Comparison of ENCODE assay signal across 24 cellular contexts in the genomic region with DNA sequence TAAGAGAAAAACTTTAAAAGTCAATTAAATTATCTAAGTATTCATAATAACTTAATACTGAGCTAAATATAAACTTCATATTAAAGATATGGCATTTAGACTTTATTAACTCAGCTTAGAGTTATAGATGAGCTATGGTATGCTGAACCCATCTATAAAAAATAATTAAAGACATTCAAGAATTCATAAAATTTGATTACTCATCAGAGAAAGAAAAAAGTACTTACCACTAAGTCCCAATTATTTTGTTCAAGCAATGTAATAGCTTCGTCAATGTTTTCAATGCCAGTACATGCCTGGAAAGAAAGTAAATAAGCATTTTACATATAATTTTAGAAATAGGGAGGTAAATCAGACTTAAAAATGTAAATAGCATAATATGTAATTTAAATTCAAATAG.
DNase-seq lines count a peak whose midpoint lies in the region; ATAC-seq, FAIRE-seq and TF ChIP-seq lines count a peak whose summit lies in the region.
"Had no signal": no experiment of that assay in that cellular context is flagged by ENCODE, and none has a peak within 500 bp of the region (broad histone marks: within the 10 kb centered on the region; RNA-seq: fewer than 3 reads in every experiment).

No MANE protein-coding gene starts in this region.

- H3K4me3 Mint-ChIP-seq in activated T-helper 2 cell treated with anti-CD3 and anti-CD28 coated beads, Interferon-gamma antibody, Interleukin-2, Interleukin-4, amounts not matched to agents 10 μg/mL and 5 μg/mL and 100 μg/mL, durations not matched to agents 14 hours and 24 hours and 36 hours (ENCODE audit: low read depth) = no peak overlapping the region
- H3K4me3 Mint-ChIP-seq: CD14-positive monocyte; CD4-positive, alpha-beta memory T cell; CD4-positive, CD25-positive, alpha-beta regulatory T cell; CD8-positive, alpha-beta memory T cell had no signal

- H3F3A ChIP-seq in PC-9 (ENCODE audit: insufficient read depth, low read depth) = 0 out of 2 replicates have a peak, but pooled peaks cover 10% of the 10 kb centered on the region

- H3K4me1 ChIP-seq in PC-9 (replicated peaks; ENCODE audit: insufficient read depth) = no peaks in the 10 kb centered on the region
- H3K4me1 ChIP-seq in K562 (replicated peaks in 1 of 2; ENCODE audit: control insufficient read depth in 2 of 2, insufficient read depth in 2 of 2, low read length in 2 of 2) = peaks cover 0 to 6% of the 10 kb centered on the region in 2 experiments; a peak in 1 of 5 replicates
- H3K4me1 ChIP-seq: BE2C had no signal

- H3K4me1 Mint-ChIP-seq in activated T-helper 2 cell treated with anti-CD3 and anti-CD28 coated beads, Interferon-gamma antibody, Interleukin-2, Interleukin-4, amounts not matched to agents 10 μg/mL and 5 μg/mL and 100 μg/mL, durations not matched to agents 14 hours and 24 hours and 36 hours (ENCODE audit: low read depth) = peaks cover 3% of the 10 kb centered on the region
- H3K4me1 Mint-ChIP-seq: CD14-positive monocyte had no signal

- ATAC-seq in K562 (no peak), GM19035 (IDR thresholded peaks at IDR 0.05; ENCODE audit: unreplicated experiment) (no peak)

- CTCF ChIA-PET in PC-9 (lab: Charles Lee) = no interaction called here
- CTCF ChIA-PET in K562 (lab: Yijun Ruan, JAX; ENCODE audit: low intra/inter-chr PET ratio) = no interaction called here

- TF ChIP-seq RAD21 in K562 (CRISPR knock-in tag; conservative IDR thresholded peaks at IDR 0.05 in 1 of 2, IDR thresholded peaks at IDR 0.05 in 1 of 2) = no peak

- in situ Hi-C loops in K562 (cut with MboI) = no loop called here

- H3K4me2 ChIP-seq in PC-9 = no peak overlapping the region
- no peak overlapping the region for H3K4me2 ChIP-seq in K562 (ENCODE audit: insufficient read depth, low read length)
- H3K4me2 ChIP-seq: BLaER1 had no signal

- H3K79me2 ChIP-seq in PC-9 (ENCODE audit: low read depth) (peaks cover 49% of the 10 kb centered on the region), K562 (ENCODE audit: control insufficient read depth, insufficient read depth, low read length) (peaks cover 76% of the 10 kb centered on the region)

- no peaks in the 10 kb centered on the region for H3K27me3 Mint-ChIP-seq in activated T-helper 2 cell treated with anti-CD3 and anti-CD28 coated beads, Interferon-gamma antibody, Interleukin-2, Interleukin-4, amounts not matched to agents 10 μg/mL and 5 μg/mL and 100 μg/mL, durations not matched to agents 14 hours and 24 hours and 36 hours (ENCODE audit: low read depth)
- H3K27me3 Mint-ChIP-seq: CD4-positive, alpha-beta memory T cell; CD4-positive, CD25-positive, alpha-beta regulatory T cell; CD8-positive, alpha-beta memory T cell had no signal

- no peaks in the 10 kb centered on the region for H3K9me2 ChIP-seq in PC-9 (ENCODE audit: insufficient read depth)

- intact Hi-C loops in PC-9 (cut with micrococcal nuclease; ENCODE audit: unreplicated experiment) = no loop called here
- intact Hi-C loops in K562 (cut with micrococcal nuclease) = no loop called here
- intact Hi-C loops in activated T-helper 2 cell treated with anti-CD3 and anti-CD28 coated beads, Interferon-gamma antibody, Interleukin-2, Interleukin-4, amounts not matched to agents 10 μg/mL and 5 μg/mL and 100 μg/mL, durations not matched to agents 14 hours and 24 hours and 36 hours (cut with micrococcal nuclease) = no loop called here

- no peaks in the 10 kb centered on the region for H3K9me1 ChIP-seq in K562 (ENCODE audit: control insufficient read depth, insufficient read depth, low read length)

- 92% methylated on average over 1 of the region's 1 CpG for WGBS in K562 (ENCODE audit: insufficient coverage, low coverage, missing lambda C conversion rate)

- H3K9me3 ChIP-seq in PC-9 (ENCODE audit: insufficient read depth, low read depth) (peaks cover 3% of the 10 kb centered on the region; the same call in 1 of the 2 replicates), K562 (replicated peaks; ENCODE audit: control insufficient read depth, insufficient read depth, low read depth, low read length) (0 out of 2 replicates have a peak, but pooled peaks cover 1% of the 10 kb centered on the region)
- H3K9me3 ChIP-seq: BE2C had no signal

- no peak for TF ChIP-seq EP300 in K562 (IDR thresholded peaks at IDR 0.05; ENCODE audit: low read length)

- POLR2A ChIA-PET in PC-9 (lab: Charles Lee; ENCODE audit: unreplicated experiment) = interaction anchor here (0.5 to 0.7 kb wide), 2 partner anchors 78 to 813 kb away, joined by 3 to 4 read pairs; no protein-coding TSS in a partner anchor
- POLR2A ChIA-PET in K562 (lab: Yijun Ruan, JAX) = interaction anchor here (0.6 kb wide), 1 partner anchor 1026 kb away, joined by 4 read pairs; no protein-coding TSS in a partner anchor

- DNase-seq in EH (ENCODE audit: low read depth) = peak; percentile 2
- no peak for DNase-seq in PC-9
- DNase-seq in K562 (ENCODE audit: extremely low read depth in 1 of 4, low spot score in 3 of 4) = no peak
- DNase-seq in OCI-M2 (lab: John Stamatoyannopoulos, UW; ENCODE audit: unreplicated experiment) = no peak
- DNase-seq in activated T-helper 2 cell treated with anti-CD3 and anti-CD28 coated beads, Interferon-gamma antibody, Interleukin-2, Interleukin-4, amounts not matched to agents 10 μg/mL and 5 μg/mL and 100 μg/mL, durations not matched to agents 14 hours and 24 hours and 36 hours (ENCODE audit: low spot score) = no peak
- DNase-seq: 8988T; ACHN; BE2C; C1 segment of cervical spinal cord; CD4-positive, alpha-beta memory T cell; CD4-positive, CD25-positive, alpha-beta regulatory T cell; CD8-positive, alpha-beta memory T cell; COR-L47; DMS 273 treated with DMSO at 0.1 percent for 48 hours; DMS153; DMS53; DMS79; DND-41; GF-D8 had no signal

- no peak for FAIRE-seq in K562 (lab: Jason Lieb, UNC)
- FAIRE-seq: A204.1, GM12891 had no signal

- no peak for TF ChIP-seq POLR2A in K562 (conservative IDR thresholded peaks at IDR 0.05)

- BruUV-seq in PC-9 (replicated peaks; lab: Mats Ljungman, UMichigan) = no TSS peak
- no TSS peak for BruUV-seq in K562 (replicated peaks; lab: Mats Ljungman, UMichigan)

- H3K27ac Mint-ChIP-seq in activated T-helper 2 cell treated with anti-CD3 and anti-CD28 coated beads, Interferon-gamma antibody, Interleukin-2, Interleukin-4, amounts not matched to agents 10 μg/mL and 5 μg/mL and 100 μg/mL, durations not matched to agents 14 hours and 24 hours and 36 hours = no peak overlapping the region
- H3K27ac Mint-ChIP-seq: CD14-positive monocyte; CD4-positive, CD25-positive, alpha-beta regulatory T cell; CD8-positive, alpha-beta memory T cell had no signal

- no peak overlapping the region for H3K4me3 ChIP-seq in PC-9
- no peak overlapping the region for H3K4me3 ChIP-seq in K562
- H3K4me3 ChIP-seq: BLaER1 had no signal

- H3K27ac ChIP-seq in PC-9 = peak overlapping the region; percentile 4; the same call in 1 of the 2 replicates
- no peak overlapping the region for H3K27ac ChIP-seq in K562 (ENCODE audit: extremely low read depth, low read depth, low read length)
- H3K27ac ChIP-seq: BLaER1 had no signal

- H3K36me3 Mint-ChIP-seq in activated T-helper 2 cell treated with anti-CD3 and anti-CD28 coated beads, Interferon-gamma antibody, Interleukin-2, Interleukin-4, amounts not matched to agents 10 μg/mL and 5 μg/mL and 100 μg/mL, durations not matched to agents 14 hours and 24 hours and 36 hours (ENCODE audit: low read depth) = peaks cover 21% of the 10 kb centered on the region

- H3K27me3 ChIP-seq in PC-9 (ENCODE audit: insufficient read depth, low read depth) (no peaks in the 10 kb centered on the region), K562 (ENCODE audit: control insufficient read depth in 2 of 2, insufficient read depth in 2 of 2, low read length in 2 of 2) (no peaks in the 10 kb centered on the region)
- H3K27me3 ChIP-seq: BE2C, BLaER1 had no signal

- H3K36me3 ChIP-seq in PC-9 (ENCODE audit: low read depth) (no peaks in the 10 kb centered on the region; the same call in 1 of the 2 replicates), K562 (ENCODE audit: control insufficient read depth, insufficient read depth, low read length) (peaks cover 21% of the 10 kb centered on the region; the same call in 2 of the 3 replicates)
- H3K36me3 ChIP-seq: BE2C had no signal

- H4K20me1 ChIP-seq in PC-9 (ENCODE audit: insufficient read depth) (no peaks in the 10 kb centered on the region), K562 (replicated peaks; ENCODE audit: control insufficient read depth, insufficient read depth, low read length) (no peaks in the 10 kb centered on the region)

- no peak for TF ChIP-seq CTCF in PC-9 (conservative IDR thresholded peaks at IDR 0.05)
- no peak for TF ChIP-seq CTCF in K562 (IDR thresholded peaks at IDR 0.05 in 2 of 3, conservative IDR thresholded peaks at IDR 0.05 in 1 of 3; ENCODE audit: insufficient read depth in 2 of 3, low read depth in 1 of 3, low read length in 3 of 3)

- peaks cover 35% of the 10 kb centered on the region for H3K9me3 Mint-ChIP-seq in activated T-helper 2 cell treated with anti-CD3 and anti-CD28 coated beads, Interferon-gamma antibody, Interleukin-2, Interleukin-4, amounts not matched to agents 10 μg/mL and 5 μg/mL and 100 μg/mL, durations not matched to agents 14 hours and 24 hours and 36 hours

- H2AFZ ChIP-seq in PC-9 (no peak overlapping the region), K562 (ENCODE audit: low read depth, low read length) (no peak overlapping the region)

- no peak overlapping the region for H3K9ac ChIP-seq in K562 (ENCODE audit: insufficient read depth in 1 of 2, low read depth in 2 of 2, low read length in 2 of 2)
- H3K9ac ChIP-seq: BLaER1 had no signal

TF ChIP-seq in K562, 482 proteins besides CTCF, POLR2A, EP300 and RAD21:
- TF ChIP-seq ZBTB12 (CRISPR knock-in tag; IDR thresholded peaks at IDR 0.05) (no peak), ZNF316 (IDR thresholded peaks at IDR 0.05) (peak; percentile 54)
